Comparison of ENCODE assay signal across 20 cellular contexts in genomic region chr21:18030248-18030647, GRCh38.
A peak's percentile ranks its signal among the peaks of the same experiment; 100 is the strongest.
DNase-seq lines count a peak whose midpoint lies in the region; ATAC-seq, FAIRE-seq and TF ChIP-seq lines count a peak whose summit lies in the region.
"Had no signal": no experiment of that assay in that cellular context is flagged by ENCODE, and none has a peak within 500 bp of the region (broad histone marks: within the 10 kb centered on the region; RNA-seq: fewer than 3 reads in every experiment).

No MANE protein-coding gene starts in this region.

- ATAC-seq in GM21447 (IDR thresholded peaks at IDR 0.05; ENCODE audit: unreplicated experiment) = no peak
- ATAC-seq: right lobe of liver had no signal

- no peak for FAIRE-seq in GM12891 (lab: Jason Lieb, UNC)
- FAIRE-seq: urothelium cell line had no signal

- peaks cover 3% of the 10 kb centered on the region for H3K27me3 Mint-ChIP-seq in activated naive CD8-positive, alpha-beta T cell treated with anti-CD3 and anti-CD28 coated beads for 36 hours
- H3K27me3 Mint-ChIP-seq: central memory CD8-positive, alpha-beta T cell had no signal

- DNase-seq in SIG-M5 treated with dmso at 0.1 percent for 504 hours (lab: John Stamatoyannopoulos, UW; ENCODE audit: unreplicated experiment) = peak; percentile 3
- no peak for DNase-seq in SIG-M5 (lab: John Stamatoyannopoulos, UW)
- peak; percentile 16 for DNase-seq in H4 (ENCODE audit: low spot score)
- peak; percentile 24 for DNase-seq in HT1080 (ENCODE audit: low read depth)
- DNase-seq in activated naive CD8-positive, alpha-beta T cell treated with anti-CD3 and anti-CD28 coated beads for 36 hours = peak; percentile 4
- DNase-seq in NCI-H1105 treated with DMSO at 0.1 percent for 48 hours (lab: John Stamatoyannopoulos, UW) = no peak
- DNase-seq in GM12891 (ENCODE audit: insufficient read length, low spot score) = no peak
- DNase-seq: 8988T; activated CD8-positive, alpha-beta memory T cell treated with anti-CD3 and anti-CD28 coated beads, Interleukin-2, amount 50 U/mL, for 48 hours; foreskin fibroblast; mesenchymal stem cell; NCI-H2081 treated with DMSO at 0.1 percent for 48 hours; right lobe of liver; SK-N-SH; stimulated activated naive CD4-positive, alpha-beta T cell had no signal

- H3K27ac Mint-ChIP-seq in activated naive CD8-positive, alpha-beta T cell treated with anti-CD3 and anti-CD28 coated beads for 36 hours = no peak overlapping the region
- H3K27ac Mint-ChIP-seq: CD14-positive monocyte, neural progenitor cell had no signal

- TF ChIP-seq POLR2A in GM12891 (IDR thresholded peaks at IDR 0.05; ENCODE audit: low read depth, low read length) = no peak

- H3K4me3 Mint-ChIP-seq in activated naive CD8-positive, alpha-beta T cell treated with anti-CD3 and anti-CD28 coated beads for 36 hours = no peak overlapping the region
- H3K4me3 Mint-ChIP-seq: CD14-positive monocyte; central memory CD8-positive, alpha-beta T cell; neural progenitor cell had no signal

- H3K9me3 Mint-ChIP-seq in activated naive CD8-positive, alpha-beta T cell treated with anti-CD3 and anti-CD28 coated beads for 36 hours = no peaks in the 10 kb centered on the region
- H3K9me3 Mint-ChIP-seq: central memory CD8-positive, alpha-beta T cell had no signal

- peaks cover 4% of the 10 kb centered on the region for H3K4me1 Mint-ChIP-seq in activated naive CD8-positive, alpha-beta T cell treated with anti-CD3 and anti-CD28 coated beads for 36 hours
- H3K4me1 Mint-ChIP-seq: CD14-positive monocyte; central memory CD8-positive, alpha-beta T cell; neural progenitor cell had no signal

- no peaks in the 10 kb centered on the region for H3K36me3 Mint-ChIP-seq in activated naive CD8-positive, alpha-beta T cell treated with anti-CD3 and anti-CD28 coated beads for 36 hours
- H3K36me3 Mint-ChIP-seq: CD14-positive monocyte, neural progenitor cell had no signal

TF ChIP-seq in GM12891, 5 proteins besides CTCF, POLR2A, EP300 and RAD21:
- TF ChIP-seq POU2F2 (IDR thresholded peaks at IDR 0.05; ENCODE audit: low read depth, low read length) = no peak
- TF ChIP-seq SPI1 (IDR thresholded peaks at IDR 0.05; ENCODE audit: low read depth, low read length) = no peak
- no peak for TF ChIP-seq POLR2AphosphoS5 (IDR thresholded peaks at IDR 0.05; ENCODE audit: low read depth, low read length)
- no peak for TF ChIP-seq PAX5 (IDR thresholded peaks at IDR 0.05; ENCODE audit: insufficient read depth, low read length, severe bottlenecking)
- TF ChIP-seq TAF1 (IDR thresholded peaks at IDR 0.05; ENCODE audit: low read depth, low read length) = no peak

Comparison
In these comparisons a context has a peak if more than half of its experiments do, and no peak if none do; other contexts are left out.
1. DNase-seq: peak in SIG-M5 treated with dmso at 0.1 percent for 504 hours (single experiment), H4 (single experiment), HT1080 (single experiment) and activated naive CD8-positive, alpha-beta T cell treated with anti-CD3 and anti-CD28 coated beads for 36 hours (single experiment); none in SIG-M5 (single experiment), NCI-H1105 treated with DMSO at 0.1 percent for 48 hours (single experiment) and GM12891 (single experiment).